ENCODE assay signal across 9 cellular contexts in genomic region chr19:44955500-44956439, GRCh38. TPM values are rescaled to one million over a fixed set of nuclear protein-coding genes. Genes with fewer than 3 reads are reported as not detected.
DNase-seq lines count a peak whose midpoint lies in the region; ATAC-seq and TF ChIP-seq lines count a peak whose summit lies in the region.
"Had no signal": no experiment of that assay in that cellular context is flagged by ENCODE, and none has a peak within 500 bp of the region (broad histone marks: within the 10 kb centered on the region; RNA-seq: fewer than 3 reads in every experiment).

No MANE protein-coding gene starts in this region.

- H3K4me3 Mint-ChIP-seq in progenitor cell of endocrine pancreas (ENCODE audit: low read depth), result peak overlapping the region; percentile 98

- no peaks in the 10 kb centered on the region for H3K36me3 Mint-ChIP-seq in progenitor cell of endocrine pancreas (ENCODE audit: insufficient read depth)

- no peaks in the 10 kb centered on the region for H3K27me3 Mint-ChIP-seq in progenitor cell of endocrine pancreas

- H3K36me3 ChIP-seq in GM06990 (ENCODE audit: control insufficient read depth, insufficient read depth, low read length), result no peaks in the 10 kb centered on the region

- peak overlapping the region; percentile 54 for H3K27ac Mint-ChIP-seq in progenitor cell of endocrine pancreas

- peak; percentile 20 for ATAC-seq in HG02852 (IDR thresholded peaks at IDR 0.05; ENCODE audit: unreplicated experiment)

- peak overlapping the region; percentile 90 for H3K4me3 ChIP-seq in GM06990 (replicated peaks; ENCODE audit: low read depth, low read length)
- H3K4me3 ChIP-seq in WI38 (ENCODE audit: low read depth, low read length), result peak overlapping the region; percentile 92
- peak overlapping the region; percentile 94 for H3K4me3 ChIP-seq in fibroblast of villous mesenchyme (ENCODE audit: low read depth, low read length)

- DNase-seq in GM06990 (ENCODE audit: extremely low read depth, insufficient read length) (no peak), fibroblast of villous mesenchyme (ENCODE audit: low read depth) (no peak), progenitor cell of endocrine pancreas (ENCODE audit: low spot score, unreplicated experiment) (no peak), NCI-H1048 (lab: John Stamatoyannopoulos, UW) (no peak), dedifferentiated amniotic fluid mesenchymal stem cell (ENCODE audit: extremely low spot score) (no peak), hepatic stellate cell (ENCODE audit: low spot score) (no peak)

- H3K9me3 Mint-ChIP-seq in progenitor cell of endocrine pancreas (ENCODE audit: low read depth), result no peaks in the 10 kb centered on the region

- H3K27me3 ChIP-seq in GM06990 (replicated peaks; ENCODE audit: control insufficient read depth, insufficient read depth, low read length), result no peaks in the 10 kb centered on the region

- TF ChIP-seq CTCF in GM06990 (IDR thresholded peaks at IDR 0.05; ENCODE audit: insufficient read depth, low read length, poor library complexity, severe bottlenecking), result no peak
- no peak for TF ChIP-seq CTCF in WI38 (IDR thresholded peaks at IDR 0.05; ENCODE audit: low read depth, low read length)
- no peak for TF ChIP-seq CTCF in fibroblast of villous mesenchyme (IDR thresholded peaks at IDR 0.05; ENCODE audit: insufficient read depth, low read depth, low read length)
- TF ChIP-seq CTCF in progenitor cell of endocrine pancreas (IDR thresholded peaks at IDR 0.05; ENCODE audit: unreplicated experiment), result no peak

- peaks cover 21% of the 10 kb centered on the region for H3K4me1 Mint-ChIP-seq in progenitor cell of endocrine pancreas (ENCODE audit: low read depth)

RNA-seq across cellular contexts. Expression of gene CLPTM1, which starts 0.6 kb away (rescaled TPM):
- total RNA-seq in fibroblast of villous mesenchyme (53.1 and 62.6 TPM in 2 replicates), progenitor cell of endocrine pancreas (95.5 and 98.8 TPM in 2 replicates)

RNA-seq across cellular contexts. Expression of gene APOC2, which starts 9.9 kb away (rescaled TPM):
- total RNA-seq in fibroblast of villous mesenchyme (not detected in 2 replicates), progenitor cell of endocrine pancreas (not detected in 2 replicates)
- total RNA-seq: RPMI7951 had no signal

RNA-seq across cellular contexts. Expression of gene APOC4, which starts 13.7 kb away (rescaled TPM):
- total RNA-seq in fibroblast of villous mesenchyme (not detected in 2 replicates), progenitor cell of endocrine pancreas (not detected in 2 replicates)
- total RNA-seq: RPMI7951 had no signal

RNA-seq across cellular contexts. Expression of gene APOC1, which starts 41.4 kb away (rescaled TPM):
- total RNA-seq in fibroblast of villous mesenchyme, result 1.3 and 2.6 TPM in 2 replicates
- 85.5 and 89.4 TPM in 2 replicates for total RNA-seq in progenitor cell of endocrine pancreas

RNA-seq across cellular contexts. Expression of gene RELB, which starts 45.5 kb away (rescaled TPM):
- total RNA-seq in fibroblast of villous mesenchyme (10.6 and 13.8 TPM in 2 replicates), progenitor cell of endocrine pancreas (6.2 and 6.8 TPM in 2 replicates)
